ENCODE assay signal across 8 cellular contexts in genomic region chr9:136410500-136411287, GRCh38. TPM values are rescaled to one million over a fixed set of nuclear protein-coding genes. Genes with fewer than 3 reads are reported as not detected.
DNase-seq lines count a peak whose midpoint lies in the region; TF ChIP-seq lines count a peak whose summit lies in the region.

ENTR1 (minus strand) TSS chr9:136410614; CDS start chr9:136410397, 217 bp downstream.
PMPCA (plus strand) TSS chr9:136410658; CDS start chr9:136410669, 11 bp downstream.

- H3K4me1 ChIP-seq in DOHH2 (ENCODE audit: control insufficient read depth, low read length), result peaks cover 36% of the 10 kb centered on the region
- H3K4me1 ChIP-seq in Loucy (ENCODE audit: insufficient read depth, low read length, poor library complexity, severe bottlenecking), result peaks cover 30% of the 10 kb centered on the region

- TF ChIP-seq CTCF in DOHH2 (IDR thresholded peaks at IDR 0.05; ENCODE audit: low read depth, low read length, poor library complexity, severe bottlenecking), result no peak
- TF ChIP-seq CTCF in Loucy (conservative IDR thresholded peaks at IDR 0.05; ENCODE audit: low read length), result no peak
- TF ChIP-seq CTCF in nephron (IDR thresholded peaks at IDR 0.05; ENCODE audit: unreplicated experiment in 3 of 3), result no peak

- H3K4me2 ChIP-seq in DOHH2 (ENCODE audit: low read length) (peak within 1 kb of the TSS; percentile 100), Loucy (ENCODE audit: low read depth, low read length, poor library complexity, severe bottlenecking) (peak within 1 kb of the TSS; percentile 95)

- H3K4me3 ChIP-seq in DOHH2 (ENCODE audit: low read length) (peak within 1 kb of the TSS; percentile 90), Loucy (ENCODE audit: low read length, poor library complexity, severe bottlenecking) (peak within 1 kb of the TSS; percentile 91)

- H4K20me1 ChIP-seq in DOHH2 (ENCODE audit: control insufficient read depth, insufficient read depth, low read depth, low read length) (peaks cover 16% of the 10 kb centered on the region; the same call in 1 of the 2 replicates), Loucy (ENCODE audit: insufficient read depth, low read length, poor library complexity, severe bottlenecking) (peaks cover 27% of the 10 kb centered on the region)

- H3K79me2 ChIP-seq in DOHH2 (ENCODE audit: control insufficient read depth, low read length) (peaks cover 73% of the 10 kb centered on the region), Loucy (ENCODE audit: insufficient read depth, low read length) (peaks cover 65% of the 10 kb centered on the region)

- H3K27ac Mint-ChIP-seq in nephron, result peak within 1 kb of the TSS; percentile 37 to 77 (median 66)

- peak within 1 kb of the TSS; percentile 91 to 95 (median 94) for H3K4me3 Mint-ChIP-seq in nephron

- H3K9ac ChIP-seq in Loucy (ENCODE audit: low read depth, low read length, poor library complexity, severe bottlenecking), result peak within 1 kb of the TSS; percentile 80

- peak within 1 kb of the TSS; percentile 63 for H3K27ac ChIP-seq in DOHH2 (ENCODE audit: low read depth, low read length)

- peaks cover 23% of the 10 kb centered on the region for H3K4me1 Mint-ChIP-seq in nephron

- H3K27me3 ChIP-seq in DOHH2 (ENCODE audit: control insufficient read depth, low read length) (no peaks in the 10 kb centered on the region), Loucy (ENCODE audit: insufficient read depth, low read length, poor library complexity, severe bottlenecking) (no peaks in the 10 kb centered on the region)

- H3K36me3 ChIP-seq in DOHH2 (ENCODE audit: control insufficient read depth, low read length), result peaks cover 80% of the 10 kb centered on the region
- H3K36me3 ChIP-seq in Loucy (ENCODE audit: insufficient read depth, low read length), result peaks cover 23% of the 10 kb centered on the region; the same call in 1 of the 2 replicates

- H3F3A ChIP-seq in DOHH2 (ENCODE audit: control insufficient read depth, insufficient read depth), result no peaks in the 10 kb centered on the region
- H3F3A ChIP-seq in Loucy (ENCODE audit: low read depth), result no peaks in the 10 kb centered on the region

- H3K9me2 ChIP-seq in DOHH2 (replicated peaks; ENCODE audit: control insufficient read depth, low read length) (no peaks in the 10 kb centered on the region), Loucy (replicated peaks; ENCODE audit: low read depth, low read length) (no peaks in the 10 kb centered on the region)

- H2AFZ ChIP-seq in Loucy (ENCODE audit: low read length), result peak within 1 kb of the TSS; percentile 47

- no peaks in the 10 kb centered on the region for H3K27me3 Mint-ChIP-seq in nephron (ENCODE audit: low read depth)

- peak; percentile 88 for DNase-seq in H4 (ENCODE audit: low spot score)
- peak; percentile 8 for DNase-seq in SIG-M5 (lab: John Stamatoyannopoulos, UW)
- DNase-seq in activated effector memory CD4-positive, alpha-beta T cell treated with anti-CD3 and anti-CD28 coated beads, Interleukin-2, amount 50 U/mL, for 16 hours, result peak; percentile 98
- peak; percentile 64 for DNase-seq in fibroblast of the conjunctiva (ENCODE audit: low read depth)
- peak; percentile 93 for DNase-seq in stimulated activated naive CD4-positive, alpha-beta T cell treated with Interleukin-2 at 50 U/mL for 16 hours (lab: John Stamatoyannopoulos, UW)

- peaks cover 38% of the 10 kb centered on the region for H3K36me3 Mint-ChIP-seq in nephron (ENCODE audit: low read depth)

- H3K9me3 Mint-ChIP-seq in nephron, result no peaks in the 10 kb centered on the region

- H3K9me3 ChIP-seq in DOHH2 (ENCODE audit: control insufficient read depth, insufficient read depth, low read length) (no peaks in the 10 kb centered on the region), Loucy (ENCODE audit: insufficient read depth, low read depth, low read length) (no peaks in the 10 kb centered on the region)

RNA-seq across cellular contexts. Expression of gene ENTR1, which starts in this region (rescaled TPM):
- 36.5 and 51.3 TPM in 2 replicates for total RNA-seq in H4 (2014; rRNA removed; shearing (Covaris generic))

RNA-seq across cellular contexts. Expression of gene PMPCA, which starts in this region (rescaled TPM):
- total RNA-seq in H4 (2014; rRNA removed; shearing (Covaris generic)), result 44.4 and 64.2 TPM in 2 replicates

Comparison
In these comparisons a context has a peak if more than half of its experiments do, and no peak if none do; other contexts are left out.
1. Peak in every context shown above with its lines: DNase-seq, H3K4me3 ChIP-seq and H3K27ac ChIP-seq.
2. DNase-seq: peak in every context shown above with its lines; median percentile 98 in activated effector memory CD4-positive, alpha-beta T cell treated with anti-CD3 and anti-CD28 coated beads, Interleukin-2, amount 50 U/mL, for 16 hours; 93 in stimulated activated naive CD4-positive, alpha-beta T cell treated with Interleukin-2 at 50 U/mL for 16 hours; 88 in H4; 64 in fibroblast of the conjunctiva; 8 in SIG-M5.